10 cellular contexts compared by ENCODE assay signal in the genomic region with DNA sequence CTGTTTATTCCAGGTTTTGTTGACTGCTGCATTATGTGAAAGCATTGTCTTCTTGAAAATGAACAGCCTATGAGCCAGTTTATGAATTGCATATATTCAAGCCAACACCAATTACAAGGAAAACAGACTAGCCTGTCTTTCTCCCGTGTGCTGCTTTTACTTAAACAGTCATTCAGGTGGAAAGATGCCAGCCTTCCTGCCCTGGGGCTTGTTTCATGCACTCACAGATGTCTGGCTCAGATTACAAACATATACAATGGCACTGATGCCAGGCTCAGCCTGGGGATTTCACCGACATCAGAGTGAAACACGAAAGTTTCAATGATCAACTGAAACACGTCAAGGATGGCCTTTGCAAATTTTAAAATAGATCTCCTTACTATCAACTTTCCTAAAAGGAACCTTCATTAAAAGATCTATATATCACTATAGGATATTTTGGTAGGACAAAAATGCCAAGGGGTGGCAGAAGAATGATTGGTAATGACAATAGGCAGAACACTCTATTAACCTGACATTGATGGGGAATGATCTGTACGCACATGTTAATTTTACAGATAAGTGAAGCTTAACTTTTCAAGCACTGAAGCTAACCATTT.
DNase-seq lines count a peak whose midpoint lies in the region; ATAC-seq and TF ChIP-seq lines count a peak whose summit lies in the region.
"Had no signal": no experiment of that assay in that cellular context is flagged by ENCODE, and none has a peak within 500 bp of the region (broad histone marks: within the 10 kb centered on the region; RNA-seq: fewer than 3 reads in every experiment).

No MANE protein-coding gene starts in this region.

- no peaks in the 10 kb centered on the region for H3K36me3 Mint-ChIP-seq in MCF 10A (ENCODE audit: insufficient read depth, unreplicated experiment)
- H3K36me3 Mint-ChIP-seq: memory B cell had no signal

- H3K36me3 ChIP-seq in prostate gland (no peaks in the 10 kb centered on the region), gastroesophageal sphincter (no peaks in the 10 kb centered on the region)

- TF ChIP-seq POLR2A in prostate gland (IDR thresholded peaks at IDR 0.05) = no peak
- no peak for TF ChIP-seq POLR2A in gastroesophageal sphincter (IDR thresholded peaks at IDR 0.05)

- CTCF ChIA-PET in MCF 10A (lab: Yijun Ruan, JAX) = interaction anchor here (0.7 to 0.8 kb wide), 2 partner anchors 12 to 1907 kb away, joined by 3 read pairs; no protein-coding TSS in a partner anchor

- TF ChIP-seq CTCF in MCF 10A (IDR thresholded peaks at IDR 0.05; ENCODE audit: unreplicated experiment) = no peak
- TF ChIP-seq CTCF in prostate gland (IDR thresholded peaks at IDR 0.05) = no peak
- TF ChIP-seq CTCF in gastroesophageal sphincter (IDR thresholded peaks at IDR 0.05) = no peak
- no peak for TF ChIP-seq CTCF in GM10266 (IDR thresholded peaks at IDR 0.05; ENCODE audit: control insufficient read depth, insufficient read depth, low read depth, missing control alignments)

- H3K4me3 Mint-ChIP-seq in MCF 10A (ENCODE audit: unreplicated experiment) = no peak overlapping the region
- H3K4me3 Mint-ChIP-seq: memory B cell had no signal

- intact Hi-C loops in MCF 10A (cut with micrococcal nuclease) (no loop called here), prostate gland (cut with DNase I) (no loop called here)

- no peaks in the 10 kb centered on the region for H3K27me3 Mint-ChIP-seq in MCF 10A (ENCODE audit: insufficient read depth, unreplicated experiment)
- H3K27me3 Mint-ChIP-seq: memory B cell had no signal

- H3K27ac ChIP-seq in prostate gland (no peak overlapping the region), gastroesophageal sphincter (no peak overlapping the region)

- H3K27ac Mint-ChIP-seq in MCF 10A (ENCODE audit: low read depth, unreplicated experiment) = no peak overlapping the region
- H3K27ac Mint-ChIP-seq: memory B cell had no signal

- H3K9me3 ChIP-seq in prostate gland (no peaks in the 10 kb centered on the region), gastroesophageal sphincter (no peaks in the 10 kb centered on the region)

- BruUV-seq in MCF 10A (replicated peaks; lab: Mats Ljungman, UMichigan) = no TSS peak

- H3K4me1 ChIP-seq in prostate gland (replicated peaks) (no peaks in the 10 kb centered on the region), gastroesophageal sphincter (no peaks in the 10 kb centered on the region)

- ATAC-seq in gastroesophageal sphincter = no peak
- no peak for ATAC-seq in HG03175 (IDR thresholded peaks at IDR 0.05; ENCODE audit: unreplicated experiment)

- 20% methylated on average over 5 of the region's 5 CpGs for WGBS in prostate gland
- WGBS in gastroesophageal sphincter (ENCODE audit: low coverage in 1 of 2), 2 donors = 18 to 34% methylated on average over 4 to 5 of the region's 5 CpGs

- no peak for TF ChIP-seq EP300 in gastroesophageal sphincter (IDR thresholded peaks at IDR 0.05)

- H3K4me3 ChIP-seq in prostate gland (no peak overlapping the region), gastroesophageal sphincter (no peak overlapping the region)

- DNase-seq in HS-5 (ENCODE audit: low read depth) = peak; percentile 11
- DNase-seq in NCI-H345 (lab: John Stamatoyannopoulos, UW) = peak; percentile 94
- peak; percentile 98 for DNase-seq in MCF 10A (ENCODE audit: unreplicated experiment)
- peak; percentile 53 for DNase-seq in prostate gland (ENCODE audit: low spot score)
- DNase-seq in GM10266 (ENCODE audit: extremely low spot score) = no peak
- DNase-seq in Ammon's horn (ENCODE audit: low spot score) = no peak
- DNase-seq: activated T-cell treated with anti-CD3 and anti-CD28 coated beads, Interleukin-2, amount 50 U/mL, for 48 hours had no signal

- POLR2A ChIA-PET in MCF 10A (lab: Yijun Ruan, JAX) = no interaction called here

- no peaks in the 10 kb centered on the region for H3K27me3 ChIP-seq in prostate gland (replicated peaks; ENCODE audit: insufficient read depth)
- no peaks in the 10 kb centered on the region for H3K27me3 ChIP-seq in gastroesophageal sphincter

- H3K4me1 Mint-ChIP-seq in MCF 10A (ENCODE audit: insufficient read depth, unreplicated experiment) = peaks cover 15% of the 10 kb centered on the region
- H3K4me1 Mint-ChIP-seq: memory B cell had no signal

- H3K9me3 Mint-ChIP-seq in MCF 10A (ENCODE audit: unreplicated experiment) = no peaks in the 10 kb centered on the region

Comparison
In these comparisons a context has a peak if more than half of its experiments do, and no peak if none do; other contexts are left out.
1. DNase-seq: peak in HS-5 (single experiment), NCI-H345 (single experiment), MCF 10A (single experiment) and prostate gland (single experiment); none in GM10266 (single experiment) and Ammon's horn (single experiment).